9 cellular contexts compared by ENCODE assay signal in the genomic region with DNA sequence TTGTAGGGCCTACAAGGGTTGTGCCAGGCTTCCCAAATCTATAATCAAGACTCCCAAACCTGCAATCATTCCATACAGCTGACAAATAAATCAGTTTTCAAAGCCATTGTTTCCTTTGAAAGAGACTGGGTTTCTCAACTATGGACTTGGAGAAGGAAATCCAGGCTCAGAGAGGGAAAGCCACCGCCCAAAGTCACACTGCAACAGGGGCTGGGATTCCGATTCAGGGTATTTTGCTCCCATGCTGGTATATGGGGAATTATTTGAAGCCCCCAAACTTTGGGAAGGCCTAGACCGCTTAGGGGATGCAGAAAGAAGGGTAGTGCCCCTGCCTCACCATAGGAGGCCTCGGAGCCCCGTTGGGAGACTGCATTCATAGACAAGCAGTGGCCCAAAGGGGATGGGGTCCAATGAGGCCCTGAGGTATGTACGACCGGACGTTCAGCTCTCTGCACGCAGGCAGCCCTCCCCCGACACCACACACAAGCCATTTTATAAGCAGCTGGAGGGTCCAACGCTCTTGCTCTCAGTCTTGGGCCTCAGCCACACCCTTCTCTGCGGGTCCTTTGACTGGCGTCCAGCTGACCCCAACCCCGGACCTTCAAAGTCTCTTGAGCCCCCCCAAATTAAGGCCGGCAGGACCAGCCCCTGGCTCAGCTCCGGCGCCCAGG. TPM values are rescaled to one million over a fixed set of nuclear protein-coding genes. Genes with fewer than 3 reads are reported as not detected.
DNase-seq lines count a peak whose midpoint lies in the region; ATAC-seq, FAIRE-seq and TF ChIP-seq lines count a peak whose summit lies in the region.
"Had no signal": no experiment of that assay in that cellular context is flagged by ENCODE, and none has a peak within 500 bp of the region (broad histone marks: within the 10 kb centered on the region; RNA-seq: fewer than 3 reads in every experiment).

No MANE protein-coding gene starts in this region.

- BruUV-seq in HepG2 (replicated peaks; lab: Mats Ljungman, UMichigan): TSS peak; percentile 47

- H3K27me3 ChIP-seq in breast epithelium (no peaks in the 10 kb centered on the region), HepG2 (ENCODE audit: control insufficient read depth in 1 of 2, insufficient read depth in 2 of 2, low read length in 2 of 2) (no peaks in the 10 kb centered on the region), thymus (ENCODE audit: control insufficient read depth, insufficient read depth) (no peaks in the 10 kb centered on the region)

- no peak for FAIRE-seq in HepG2 (lab: Jason Lieb, UNC)

- peak overlapping the region; percentile 67 for H3K9ac ChIP-seq in HepG2 (ENCODE audit: insufficient read depth, low read depth, low read length)

- no peaks in the 10 kb centered on the region for H3K36me3 ChIP-seq in breast epithelium
- 0 out of 5 replicates have a peak, but pooled peaks cover 0 to 3% of the 10 kb centered on the region in 2 experiments for H3K36me3 ChIP-seq in HepG2 (replicated peaks in 1 of 2; ENCODE audit: control insufficient read depth in 1 of 2, insufficient read depth in 2 of 2, low read length in 2 of 2)
- H3K36me3 ChIP-seq in thymus (ENCODE audit: control insufficient read depth, insufficient read depth): no peaks in the 10 kb centered on the region

- no peaks in the 10 kb centered on the region; the same call in 1 of the 2 replicates for H4K20me1 ChIP-seq in HepG2 (ENCODE audit: insufficient read depth, low read length)

- TF ChIP-seq POLR2A in breast epithelium (IDR thresholded peaks at IDR 0.05) (no peak), HepG2 (IDR thresholded peaks at IDR 0.05; ENCODE audit: insufficient read depth in 1 of 2, low read depth in 2 of 2, low read length in 2 of 2) (no peak)

- peak overlapping the region; percentile 96 for H3K4me2 ChIP-seq in HepG2 (ENCODE audit: low read depth, low read length)

- TF ChIP-seq EP300 in HepG2 (IDR thresholded peaks at IDR 0.05; ENCODE audit: low read depth in 2 of 2, low read length in 2 of 2) (no peak), HepG2 (CRISPR knock-in tag; IDR thresholded peaks at IDR 0.05; ENCODE audit: borderline replicate concordance) (no peak)

- CTCF ChIA-PET in HepG2 (lab: Yijun Ruan, JAX; ENCODE audit: low intra/inter-chr PET ratio, low total read pairs): no interaction called here

- no peak for TF ChIP-seq RAD21 in HepG2 (CRISPR knock-in tag; IDR thresholded peaks at IDR 0.05)

- no peaks in the 10 kb centered on the region for H3K9me3 ChIP-seq in breast epithelium
- H3K9me3 ChIP-seq in HepG2 (ENCODE audit: low read length): no peaks in the 10 kb centered on the region
- no peaks in the 10 kb centered on the region for H3K9me3 ChIP-seq in thymus (ENCODE audit: control insufficient read depth)

- in situ Hi-C loops in HepG2 (cut with HindIII; ENCODE audit: extremely low pct_ligation_motif_present, low pct_unique_long_range_greater_than_20kb): no loop called here

- TF ChIP-seq CTCF in breast epithelium (IDR thresholded peaks at IDR 0.05) (no peak), HepG2 (CRISPR knock-in tag; IDR thresholded peaks at IDR 0.05) (no peak)

- peak; percentile 16 for DNase-seq in NK-92 treated with Interleukin-12 subunit alpha and Interleukin-12 subunit beta, amount 100 ng/mL, for 24 hours (lab: John Stamatoyannopoulos, UW)
- no peak for DNase-seq in NK-92 (lab: John Stamatoyannopoulos, UW; ENCODE audit: unreplicated experiment)
- DNase-seq in NCI-H2227 treated with DMSO at 0.1 percent for 48 hours (lab: John Stamatoyannopoulos, UW): peak; percentile 22
- DNase-seq in breast epithelium (ENCODE audit: low spot score in 2 of 2): no peak
- no peak for DNase-seq in HepG2 (ENCODE audit: low spot score)
- DNase-seq in occipital lobe (lab: John Stamatoyannopoulos, UW): no peak
- DNase-seq in NCI-H1092 treated with DMSO at 0.1 percent for 48 hours (lab: John Stamatoyannopoulos, UW): no peak

- H3K79me2 ChIP-seq in HepG2 (ENCODE audit: insufficient read depth, low read length): peaks cover 39% of the 10 kb centered on the region

- peak; percentile 74 for ATAC-seq in HepG2

- H3K4me3 ChIP-seq in breast epithelium (peak overlapping the region; percentile 76 to 92 (median 80)), HepG2 (replicated peaks in 1 of 3; ENCODE audit: insufficient read depth in 1 of 3, low read depth in 2 of 3, low read length in 3 of 3) (peak overlapping the region; percentile 74 to 80 (median 77)), thymus (ENCODE audit: low read length) (peak overlapping the region; percentile 92)

- H2AFZ ChIP-seq in HepG2 (ENCODE audit: low read length): peak overlapping the region; percentile 20

- POLR2A ChIA-PET in HepG2 (lab: Yijun Ruan, JAX): interaction anchor here (1.0 to 1.9 kb wide), 4 partner anchors 67 to 136 kb away, joined by 3 to 7 read pairs (median 4); a partner anchor contains a TSS

- intact Hi-C loops in breast epithelium (cut with DNase I; ENCODE audit: low total_unique reads) (no loop called here), HepG2 (cut with micrococcal nuclease; ENCODE audit: unreplicated experiment) (no loop called here)

- WGBS in HepG2 (ENCODE audit: low lambda C conversion rate): 0% methylated on average over 3 of the region's 17 CpGs
- 18% methylated on average over 17 of the region's 17 CpGs for WGBS in thymus

- H3K27ac ChIP-seq in breast epithelium (peak overlapping the region; percentile 89 to 93), HepG2 (ENCODE audit: extremely low read length, insufficient read depth, low read length) (peak overlapping the region; percentile 74), thymus (ENCODE audit: low read depth) (peak overlapping the region; percentile 93)
- H3K27ac ChIP-seq: epithelial cell of prostate had no signal

- H3K4me1 ChIP-seq in breast epithelium (peaks cover 0 to 13% of the 10 kb centered on the region in 2 donors), HepG2 (ENCODE audit: insufficient read depth, low read length) (peaks cover 52% of the 10 kb centered on the region), thymus (ENCODE audit: control insufficient read depth, insufficient read depth, low read length) (peaks cover 46% of the 10 kb centered on the region)

TF ChIP-seq in HepG2, 621 proteins besides CTCF, POLR2A, EP300 and RAD21 (continues in another document):
- peak; percentile 4 for TF ChIP-seq YY1 (IDR thresholded peaks at IDR 0.05; ENCODE audit: insufficient read depth, insufficient replicate concordance, low read depth, low read length)
- TF ChIP-seq MEF2D (CRISPR knock-in tag; IDR thresholded peaks at IDR 0.05): 0 out of 2 replicates have a peak, but pooled peaks have one; percentile 2
- 0 out of 2 replicates have a peak, but pooled peaks have one; percentile 9 for TF ChIP-seq ARNT2 (CRISPR knock-in tag; IDR thresholded peaks at IDR 0.05; ENCODE audit: low read depth)
- peak; percentile 30; the same call in 1 of the 2 replicates for TF ChIP-seq ZBTB7A (CRISPR knock-in tag; IDR thresholded peaks at IDR 0.05)
- TF ChIP-seq KMT2A (CRISPR knock-in tag; IDR thresholded peaks at IDR 0.05): 0 out of 2 replicates have a peak, but pooled peaks have one; percentile 2
- TF ChIP-seq ZNF672 (CRISPR knock-in tag; IDR thresholded peaks at IDR 0.05): no peak
- peak; percentile 5; the same call in 1 of the 2 replicates for TF ChIP-seq TBX2 (CRISPR knock-in tag; IDR thresholded peaks at IDR 0.05; ENCODE audit: borderline replicate concordance)
- TF ChIP-seq STAG1 (CRISPR knock-in tag; IDR thresholded peaks at IDR 0.05): no peak
- 0 out of 2 replicates have a peak, but pooled peaks have one; percentile 18 for TF ChIP-seq ZNF772 (CRISPR knock-in tag; IDR thresholded peaks at IDR 0.05)
- TF ChIP-seq AGO2 (optimal IDR thresholded peaks at IDR 0.05; ENCODE audit: low read depth, low read length): peak; percentile 24
- no peak for TF ChIP-seq SMYD3 (CRISPR knock-in tag; IDR thresholded peaks at IDR 0.05)
- 0 out of 2 replicates have a peak, but pooled peaks have one; percentile 39 for TF ChIP-seq ZNF816 (CRISPR knock-in tag; IDR thresholded peaks at IDR 0.05; ENCODE audit: borderline replicate concordance)
- TF ChIP-seq ZMYM3 (CRISPR knock-in tag; IDR thresholded peaks at IDR 0.05): peak; percentile 52
- TF ChIP-seq ZNF10 (CRISPR knock-in tag; IDR thresholded peaks at IDR 0.05; ENCODE audit: borderline replicate concordance, low read depth): no peak
- TF ChIP-seq TARDBP (CRISPR knock-in tag; IDR thresholded peaks at IDR 0.05): 0 out of 2 replicates have a peak, but pooled peaks have one; percentile 15
- TF ChIP-seq HOXA3 (CRISPR knock-in tag; IDR thresholded peaks at IDR 0.05): no peak
- TF ChIP-seq ZFP82 (CRISPR knock-in tag; IDR thresholded peaks at IDR 0.05; ENCODE audit: borderline replicate concordance): 0 out of 2 replicates have a peak, but pooled peaks have one; percentile 64
- TF ChIP-seq ZNF670 (CRISPR knock-in tag; IDR thresholded peaks at IDR 0.05; ENCODE audit: borderline replicate concordance): 0 out of 2 replicates have a peak, but pooled peaks have one; percentile 11

RNA-seq across cellular contexts. Expression of a gene that starts 0.7 kb away (rescaled TPM):
- total RNA-seq in breast epithelium: 100 to 1,000 TPM; 206 to 320 (median 276) TPM
- 125 and 154 TPM in 2 replicates for total RNA-seq in HepG2 (2016; rRNA removed; fragmentation: Illumina TruSeq; extraction: Trizol)
- 13.0 and 15.5 TPM in 2 replicates for total RNA-seq in HepG2 (2016; cell fraction: cytosol; rRNA removed; fragmentation: Illumina TruSeq; extraction: Trizol; ENCODE audit: low read depth)
- 125 and 156 TPM in 2 replicates for total RNA-seq in HepG2 (2016; cell fraction: insoluble cytoplasmic fraction; rRNA removed; fragmentation: Illumina TruSeq; extraction: Trizol)
- 28.1 and 29.3 TPM in 2 replicates for total RNA-seq in HepG2 (2016; cell fraction: membrane; rRNA removed; fragmentation: Illumina TruSeq; extraction: Trizol)
- 84.2 and 86.1 TPM in 2 replicates for total RNA-seq in HepG2 (2016; cell fraction: nucleus; rRNA removed; fragmentation: Illumina TruSeq; extraction: Trizol)
- 103 and 120 TPM in 2 replicates for polyA plus RNA-seq in HepG2 (2011; rRNA removed)
- 124 and 134 TPM in 2 replicates for polyA plus RNA-seq in HepG2 (2011; cell fraction: cytosol; rRNA removed)
- 132 and 143 TPM in 2 replicates for polyA plus RNA-seq in HepG2 (2011; cell fraction: nucleus; rRNA removed)
- polyA plus RNA-seq in HepG2 (2012): 69.6 and 82.1 TPM in 2 replicates
- polyA plus RNA-seq in HepG2 (2016; cell fraction: cytosol; fragmentation: Illumina TruSeq; extraction: Trizol; ENCODE audit: low read depth): 9.6 and 11.8 TPM in 2 replicates
- polyA plus RNA-seq in HepG2 (2016; cell fraction: insoluble cytoplasmic fraction; fragmentation: Illumina TruSeq; extraction: Trizol; ENCODE audit: low read depth): 126 and 134 TPM in 2 replicates
- 18.1 and 19.2 TPM in 2 replicates for polyA plus RNA-seq in HepG2 (2016; cell fraction: membrane; fragmentation: Illumina TruSeq; extraction: Trizol; ENCODE audit: low read depth)
- 81.8 and 98.3 TPM in 2 replicates for polyA plus RNA-seq in HepG2 (2016; cell fraction: nucleus; fragmentation: Illumina TruSeq; extraction: Trizol; ENCODE audit: insufficient read depth, low read depth)
- polyA minus RNA-seq in HepG2 (2011; rRNA and poly(A)+ RNA removed; ENCODE audit: low replicate concordance): 67.1 and 157 TPM in 2 replicates
- 96.9 and 110 TPM in 2 replicates for polyA minus RNA-seq in HepG2 (2011; cell fraction: cytosol; rRNA and poly(A)+ RNA removed)
- polyA minus RNA-seq in HepG2 (2011; cell fraction: nucleus; rRNA and poly(A)+ RNA removed): 81.6 and 116 TPM in 2 replicates
- polyA plus RNA-seq in thymus: 122 TPM
- total RNA-seq in occipital lobe: 74.7 TPM

Comparison
In these comparisons a context has a peak if more than half of its experiments do, and no peak if none do; other contexts are left out.
1. DNase-seq: peak in NK-92 treated with Interleukin-12 subunit alpha and Interleukin-12 subunit beta, amount 100 ng/mL, for 24 hours (single experiment) and NCI-H2227 treated with DMSO at 0.1 percent for 48 hours (single experiment); none in NK-92 (single experiment), breast epithelium (0 of 2), HepG2 (single experiment), occipital lobe (single experiment) and NCI-H1092 treated with DMSO at 0.1 percent for 48 hours (single experiment).
2. Peak in every context shown above with its lines, with median percentiles within 50 percentile points of each other: H3K27ac ChIP-seq and H3K4me3 ChIP-seq.